18 cellular contexts compared by ENCODE assay signal in genomic region chr2:150994041-150994440, GRCh38.
"Had no signal": no experiment of that assay in that cellular context is flagged by ENCODE, and none has a peak within 500 bp of the region (broad histone marks: within the 10 kb centered on the region; RNA-seq: fewer than 3 reads in every experiment).

No MANE protein-coding gene starts in this region.

- ATAC-seq: activated T-helper 17 cell treated with anti-CD3 and anti-CD28 coated beads, Interleukin-2, amount 50 U/mL, for 72 hours; lower lobe of right lung; right cardiac atrium; stimulated activated memory B cell treated with anti-CD40 and anti-IgM and Interleukin-4, amounts not matched to agents 10 μg/mL and 1 μg/mL and 100 μg/mL, for 72 hours had no signal

- H3K4me1 ChIP-seq: lower lobe of right lung, spleen had no signal

- H3K27ac ChIP-seq: esophagus muscularis mucosa, lower lobe of right lung, spleen had no signal

- H3K4me3 ChIP-seq: esophagus muscularis mucosa, lower lobe of right lung, spleen had no signal

- H3K36me3 ChIP-seq: esophagus muscularis mucosa, lower lobe of right lung, spleen had no signal

- DNase-seq: activated CD4-positive, alpha-beta T cell treated with anti-CD3 and anti-CD28 coated beads, Interleukin-2, amount 10 ng/mL, durations not matched to agents 7 days and 5 days; activated CD4-positive, CD25-positive, alpha-beta regulatory T cell; activated CD8-positive, alpha-beta memory T cell treated with anti-CD3 and anti-CD28 coated beads for 24 hours; activated naive CD4-positive, alpha-beta T cell treated with anti-CD3 and anti-CD28 coated beads for 36 hours; central memory CD4-positive, alpha-beta T cell; endodermal cell; hypothalamus; lower lobe of right lung; naive B cell; posterior cingulate gyrus; right cardiac atrium; spleen; stimulated activated CD4-positive, alpha-beta T cell treated with anti-CD3 and anti-CD28 coated beads, Interleukin-1b, Interleukin-23, amount 100 ng/mL, for 48 hours; T-helper 2 cell; trophoblast cell had no signal

- H3K27me3 ChIP-seq: esophagus muscularis mucosa, spleen had no signal
